Comparison of ENCODE assay signal across 8 cellular contexts in the genomic region with DNA sequence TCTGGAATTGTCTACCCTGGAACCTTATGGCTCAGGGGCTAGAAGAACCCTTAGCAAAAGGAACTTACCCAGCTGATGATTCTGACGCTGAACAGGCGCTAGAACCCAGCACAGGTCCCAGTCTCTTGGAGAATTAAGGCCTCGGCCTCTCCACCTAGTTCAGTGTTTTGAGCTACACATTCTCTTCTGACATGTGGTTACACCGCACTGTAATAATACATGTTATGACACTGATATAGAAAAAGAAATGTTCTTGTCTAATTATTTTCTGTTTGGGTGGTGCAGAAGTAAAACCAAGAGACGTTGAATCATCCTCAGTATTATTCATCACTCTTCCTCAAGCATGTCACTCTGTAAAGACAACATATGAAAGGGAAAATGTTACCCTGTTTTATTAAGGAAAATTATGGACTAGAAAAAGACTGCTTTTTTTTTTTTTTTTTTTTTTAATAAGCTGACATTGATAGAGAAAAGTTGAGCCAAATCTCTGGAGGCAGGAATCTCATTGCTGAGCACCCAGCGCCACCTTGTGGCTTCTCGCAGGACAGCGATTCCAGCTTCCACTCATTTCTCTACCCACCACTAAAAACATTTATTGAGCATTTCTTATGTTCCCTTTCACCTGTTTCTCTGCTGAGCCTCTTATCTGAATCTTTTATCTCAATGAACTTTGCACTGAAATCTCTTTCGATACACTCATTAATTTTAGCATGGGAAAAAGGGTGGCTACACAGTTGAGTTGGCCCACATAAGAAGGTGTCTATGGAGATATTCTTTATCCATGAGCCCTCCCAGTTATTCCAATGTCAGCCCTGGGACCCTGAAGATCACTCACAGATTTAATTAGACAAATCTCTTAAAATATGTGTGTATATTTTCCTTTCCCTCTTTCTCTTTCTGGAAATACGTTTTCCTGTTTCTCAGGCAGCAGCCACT. TPM values are rescaled to one million over a fixed set of nuclear protein-coding genes. Genes with fewer than 3 reads are reported as not detected.
DNase-seq lines count a peak whose midpoint lies in the region; ATAC-seq, FAIRE-seq and TF ChIP-seq lines count a peak whose summit lies in the region.

No MANE protein-coding gene starts in this region.

- peak; percentile 63 for ATAC-seq in GM21390 (IDR thresholded peaks at IDR 0.05; ENCODE audit: unreplicated experiment)
- no peak for ATAC-seq in HG03571 (IDR thresholded peaks at IDR 0.05; ENCODE audit: unreplicated experiment)

- H3K9ac ChIP-seq in kidney (ENCODE audit: low read length in 2 of 2) = no peak overlapping the region

- no peak overlapping the region for H3K27ac ChIP-seq in brain microvascular endothelial cell
- H3K27ac ChIP-seq in kidney (ENCODE audit: low read depth in 2 of 2, low read length in 2 of 2) = no peak overlapping the region

- H3K4me1 ChIP-seq in kidney (ENCODE audit: control insufficient read depth in 1 of 2, insufficient read depth in 1 of 2, low read depth in 1 of 2, low read length in 2 of 2) = peaks cover 0 to 2% of the 10 kb centered on the region in 2 donors

- intact Hi-C loops in kidney (cut with DNase I) = loop anchor here (5.0 kb wide), 2 partner anchors 132 to 407 kb away; no protein-coding TSS in a partner anchor

- peak; percentile 6 for FAIRE-seq in kidney (lab: Jason Lieb, UNC)

- no peaks in the 10 kb centered on the region for H3K9me3 ChIP-seq in kidney (ENCODE audit: control insufficient read depth in 1 of 2, low read length in 2 of 2)

- TF ChIP-seq CTCF in brain microvascular endothelial cell (IDR thresholded peaks at IDR 0.05; ENCODE audit: low read depth, low read length, missing control alignments) (peak; percentile 92), kidney (IDR thresholded peaks at IDR 0.05; ENCODE audit: borderline replicate concordance, extremely low read depth, insufficient read depth) (peak; percentile 81)

- DNase-seq in ELR (ENCODE audit: low read depth) (peak; percentile 68), KG1 (lab: John Stamatoyannopoulos, UW) (peak; percentile 65), SKM-1 (lab: John Stamatoyannopoulos, UW; ENCODE audit: unreplicated experiment) (peak; percentile 29), brain microvascular endothelial cell (peak; percentile 71), kidney (peak; percentile 79)
- DNase-seq in stimulated activated CD4-positive, alpha-beta T cell treated with anti-CD3 and anti-CD28 coated beads, Interleukin-4, amount 100 ng/mL, for 1 hour = peak; percentile 54

- no peaks in the 10 kb centered on the region for H3K27me3 ChIP-seq in brain microvascular endothelial cell (replicated peaks)

- H3K4me3 ChIP-seq in brain microvascular endothelial cell (ENCODE audit: low read depth, low read length) (no peak overlapping the region), kidney (ENCODE audit: low read length in 2 of 2) (no peak overlapping the region)

- in situ Hi-C loops in brain microvascular endothelial cell (cut with HindIII; ENCODE audit: low pct_ligation_motif_present, low sequenced_read_pairs) = no loop called here

- H3K36me3 ChIP-seq in brain microvascular endothelial cell (replicated peaks) = no peaks in the 10 kb centered on the region
- H3K36me3 ChIP-seq in kidney (ENCODE audit: control insufficient read depth in 1 of 2, insufficient read depth in 2 of 2, low read length in 2 of 2) = no peaks in the 10 kb centered on the region

RNA-seq across cellular contexts. Expression of gene APLNR, which starts 12.6 kb away (rescaled TPM):
- total RNA-seq in kidney = 5.3 TPM
- polyA plus RNA-seq in kidney (ENCODE audit: insufficient read depth, low read depth, low replicate concordance) = 16.6 TPM

Comparison
In these comparisons a context has a peak if more than half of its experiments do, and no peak if none do; other contexts are left out.
1. DNase-seq: peak in every context shown above with its lines; median percentile 79 in kidney; 71 in brain microvascular endothelial cell; 68 in ELR; 65 in KG1; 54 in stimulated activated CD4-positive, alpha-beta T cell treated with anti-CD3 and anti-CD28 coated beads, Interleukin-4, amount 100 ng/mL, for 1 hour; 29 in SKM-1.